ENCODE assay signal across 16 cellular contexts in the genomic region with DNA sequence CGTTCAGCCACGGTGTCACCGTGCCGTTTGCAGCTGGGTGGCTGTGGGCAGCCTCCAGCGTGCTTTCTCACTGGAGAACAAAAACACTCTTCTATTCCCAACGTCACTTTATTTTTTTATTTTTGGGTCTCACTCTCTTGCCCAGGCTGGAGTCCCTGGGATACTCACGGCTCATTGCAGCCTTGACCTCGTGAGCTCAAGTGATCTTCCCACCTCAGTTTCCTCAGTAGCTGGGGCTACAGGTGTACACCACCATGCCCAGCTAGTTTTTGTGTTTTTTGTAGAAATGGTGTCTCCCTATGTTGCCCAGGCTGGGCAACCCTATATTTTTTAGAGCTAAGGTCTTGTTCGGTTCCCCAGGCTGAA. TPM values are rescaled to one million over a fixed set of nuclear protein-coding genes. Genes with fewer than 3 reads are reported as not detected.
DNase-seq lines count a peak whose midpoint lies in the region; ATAC-seq and TF ChIP-seq lines count a peak whose summit lies in the region.
"Had no signal": no experiment of that assay in that cellular context is flagged by ENCODE, and none has a peak within 500 bp of the region (broad histone marks: within the 10 kb centered on the region; RNA-seq: fewer than 3 reads in every experiment).

No MANE protein-coding gene starts in this region.

- no peak for ATAC-seq in activated naive CD8-positive, alpha-beta T cell treated with anti-CD3 and anti-CD28 coated beads, Interleukin-2, amount 10 ng/mL, durations not matched to agents 7 days and 5 days (ENCODE audit: low read depth)
- ATAC-seq in left colon = no peak
- ATAC-seq: PC-3, SK-N-SH treated with all-trans-retinoic acid at 6 μM for 48 hours had no signal

- no peaks in the 10 kb centered on the region for H3K9me3 ChIP-seq in HEK293 (ENCODE audit: control insufficient read depth, insufficient read depth, low read depth, low read length)
- H3K9me3 ChIP-seq: right atrium auricular region, thyroid gland had no signal

- H3K27me3 Mint-ChIP-seq in activated CD4-positive, alpha-beta T cell treated with anti-CD3 and anti-CD28 coated beads, Interleukin-2, amount 10 ng/mL, durations not matched to agents 24 days and 14 days = peaks cover 2% of the 10 kb centered on the region
- peaks cover 2% of the 10 kb centered on the region for H3K27me3 Mint-ChIP-seq in activated naive CD8-positive, alpha-beta T cell treated with anti-CD3 and anti-CD28 coated beads, Interleukin-2, amount 10 ng/mL, durations not matched to agents 7 days and 5 days
- H3K27me3 Mint-ChIP-seq in nephron progenitor cell (ENCODE audit: low read depth, poor library complexity) = peaks cover 33% of the 10 kb centered on the region

- H3K27ac Mint-ChIP-seq in activated CD4-positive, alpha-beta T cell treated with anti-CD3 and anti-CD28 coated beads, Interleukin-2, amount 10 ng/mL, durations not matched to agents 24 days and 14 days = peak overlapping the region; percentile 79
- peak overlapping the region; percentile 75 for H3K27ac Mint-ChIP-seq in activated naive CD8-positive, alpha-beta T cell treated with anti-CD3 and anti-CD28 coated beads, Interleukin-2, amount 10 ng/mL, durations not matched to agents 7 days and 5 days
- no peak overlapping the region for H3K27ac Mint-ChIP-seq in nephron progenitor cell

- H3K4me3 ChIP-seq in HEK293 (ENCODE audit: low read depth, low read length) = no peak overlapping the region

- intact Hi-C loops in activated CD4-positive, alpha-beta T cell treated with anti-CD3 and anti-CD28 coated beads, Interleukin-2, amount 10 ng/mL, durations not matched to agents 24 days and 14 days (cut with micrococcal nuclease) = loop anchor here (10.0 kb wide), 1 partner anchor 581 kb away; the partner anchor contains the start of gene BANP
- intact Hi-C loops in left colon (cut with DNase I, micrococcal nuclease) = no loop called here

- CTCF ChIA-PET in HEK293 (lab: Yijun Ruan, JAX) = interaction anchor here (0.8 to 1.0 kb wide), 2 partner anchors 26 to 98 kb away, joined by 3 to 4 read pairs; no protein-coding TSS in a partner anchor

- H3K9me3 Mint-ChIP-seq in activated CD4-positive, alpha-beta T cell treated with anti-CD3 and anti-CD28 coated beads, Interleukin-2, amount 10 ng/mL, durations not matched to agents 24 days and 14 days = no peaks in the 10 kb centered on the region
- H3K9me3 Mint-ChIP-seq in activated naive CD8-positive, alpha-beta T cell treated with anti-CD3 and anti-CD28 coated beads, Interleukin-2, amount 10 ng/mL, durations not matched to agents 7 days and 5 days = no peaks in the 10 kb centered on the region
- no peaks in the 10 kb centered on the region for H3K9me3 Mint-ChIP-seq in nephron progenitor cell

- TF ChIP-seq CTCF in HEK293 (tag by site-specific recombination; IDR thresholded peaks at IDR 0.05) = no peak
- no peak for TF ChIP-seq CTCF in nephron progenitor cell (IDR thresholded peaks at IDR 0.05)

- H3K4me1 ChIP-seq in HEK293 (ENCODE audit: control insufficient read depth, insufficient read depth, low read length) = peaks cover 6% of the 10 kb centered on the region; the same call in 1 of the 2 replicates

- H3K4me3 Mint-ChIP-seq in activated CD4-positive, alpha-beta T cell treated with anti-CD3 and anti-CD28 coated beads, Interleukin-2, amount 10 ng/mL, durations not matched to agents 24 days and 14 days = peak overlapping the region; percentile 80
- H3K4me3 Mint-ChIP-seq in activated naive CD8-positive, alpha-beta T cell treated with anti-CD3 and anti-CD28 coated beads, Interleukin-2, amount 10 ng/mL, durations not matched to agents 7 days and 5 days = peak overlapping the region; percentile 77
- H3K4me3 Mint-ChIP-seq in nephron progenitor cell = peak overlapping the region; percentile 81

- peaks cover 3% of the 10 kb centered on the region for H3K4me1 Mint-ChIP-seq in activated CD4-positive, alpha-beta T cell treated with anti-CD3 and anti-CD28 coated beads, Interleukin-2, amount 10 ng/mL, durations not matched to agents 24 days and 14 days
- peaks cover 3% of the 10 kb centered on the region for H3K4me1 Mint-ChIP-seq in activated naive CD8-positive, alpha-beta T cell treated with anti-CD3 and anti-CD28 coated beads, Interleukin-2, amount 10 ng/mL, durations not matched to agents 7 days and 5 days
- peaks cover 24% of the 10 kb centered on the region for H3K4me1 Mint-ChIP-seq in nephron progenitor cell

- H3K36me3 Mint-ChIP-seq in activated CD4-positive, alpha-beta T cell treated with anti-CD3 and anti-CD28 coated beads, Interleukin-2, amount 10 ng/mL, durations not matched to agents 24 days and 14 days (ENCODE audit: low read depth) = peaks cover 6% of the 10 kb centered on the region
- peaks cover 2% of the 10 kb centered on the region for H3K36me3 Mint-ChIP-seq in activated naive CD8-positive, alpha-beta T cell treated with anti-CD3 and anti-CD28 coated beads, Interleukin-2, amount 10 ng/mL, durations not matched to agents 7 days and 5 days
- peaks cover 4% of the 10 kb centered on the region for H3K36me3 Mint-ChIP-seq in nephron progenitor cell (ENCODE audit: low read depth)

- H3K27ac ChIP-seq in HEK293 (ENCODE audit: extremely low read depth, low read depth, low read length) = no peak overlapping the region
- H3K27ac ChIP-seq: brain microvascular endothelial cell had no signal

- no peak for DNase-seq in activated CD4-positive, alpha-beta T cell treated with anti-CD3 and anti-CD28 coated beads, Interleukin-2, amount 10 ng/mL, durations not matched to agents 24 days and 14 days
- DNase-seq in activated CD4-positive, alpha-beta T cell treated with anti-CD3 and anti-CD28 coated beads, Interleukin-2, amount 50 U/mL, for 4 hours = no peak
- DNase-seq in activated naive CD8-positive, alpha-beta T cell treated with anti-CD3 and anti-CD28 coated beads, Interleukin-2, amount 10 ng/mL, durations not matched to agents 7 days and 5 days = no peak
- DNase-seq in nephron progenitor cell (no peak), cerebellar cortex (ENCODE audit: low spot score) (no peak), left colon (no peak)
- no peak for DNase-seq in activated effector memory CD4-positive, alpha-beta T cell treated with anti-CD3 and anti-CD28 coated beads, Interleukin-2, amount 50 U/mL, for 16 hours
- DNase-seq: brain microvascular endothelial cell; effector CD4-positive, alpha-beta T cell; NCI-H1930; NCI-H526; PC-3; thyroid gland had no signal

- POLR2A ChIA-PET in HEK293 (lab: Yijun Ruan, JAX) = interaction anchor here (0.9 kb wide), 2 partner anchors 34 to 83 kb away, joined by 3 to 5 read pairs; partner anchors contain the start of genes ZC3H18 and ZFPM1
- POLR2A ChIA-PET in activated naive CD8-positive, alpha-beta T cell treated with anti-CD3 and anti-CD28 coated beads, Interleukin-2, amount 10 ng/mL, durations not matched to agents 7 days and 5 days (lab: Charles Lee) = interaction anchor here (0.9 kb wide), 1 partner anchor 35 kb away, joined by 3 read pairs; the partner anchor contains the start of gene ZC3H18

- peaks cover 0 to 18% of the 10 kb centered on the region in 2 experiments; a peak in 1 of 3 replicates for H3K36me3 ChIP-seq in HEK293 (ENCODE audit: control insufficient read depth in 2 of 2, insufficient read depth in 1 of 2, low read length in 2 of 2)
- H3K36me3 ChIP-seq: brain microvascular endothelial cell, right atrium auricular region, thyroid gland had no signal

TF ChIP-seq in HEK293, 187 proteins besides CTCF, POLR2A, EP300 and RAD21:
- TF ChIP-seq ZNF121 (tag by site-specific recombination; IDR thresholded peaks at IDR 0.05) (peak; percentile 97), ZNF426 (tag by site-specific recombination; IDR thresholded peaks at IDR 0.05) (no peak)

RNA-seq across cellular contexts. Expression of gene ZC3H18, which starts 34.4 kb away (rescaled TPM):
- 106 and 118 TPM in 2 replicates for total RNA-seq in activated CD4-positive, alpha-beta T cell treated with anti-CD3 and anti-CD28 coated beads, Interleukin-2, amount 10 ng/mL, durations not matched to agents 24 days and 14 days
- 10 to 100 TPM; 83.4 to 88.7 TPM for total RNA-seq in activated naive CD8-positive, alpha-beta T cell treated with anti-CD3 and anti-CD28 coated beads, Interleukin-2, amount 10 ng/mL, durations not matched to agents 7 days and 5 days
- 10 to 100 TPM; 32.6 to 43.7 TPM for total RNA-seq in left colon
